9 cellular contexts compared by ENCODE assay signal in genomic region chr19:795691-796581, GRCh38. TPM values are rescaled to one million over a fixed set of nuclear protein-coding genes. Genes with fewer than 3 reads are reported as not detected.
DNase-seq lines count a peak whose midpoint lies in the region; ATAC-seq, FAIRE-seq and TF ChIP-seq lines count a peak whose summit lies in the region.
"Had no signal": no experiment of that assay in that cellular context is flagged by ENCODE, and none has a peak within 500 bp of the region (broad histone marks: within the 10 kb centered on the region; RNA-seq: fewer than 3 reads in every experiment).

No MANE protein-coding gene starts in this region.

- no peaks in the 10 kb centered on the region for H3K9me3 Mint-ChIP-seq in T-cell

- H3K4me3 ChIP-seq in gastroesophageal sphincter (peak overlapping the region; percentile 48 to 98), skeletal muscle cell (ENCODE audit: low read depth, low read length) (peak overlapping the region; percentile 61)

- TF ChIP-seq POLR2A in GM12891 (IDR thresholded peaks at IDR 0.05; ENCODE audit: low read depth, low read length): no peak
- TF ChIP-seq POLR2A in gastroesophageal sphincter (IDR thresholded peaks at IDR 0.05): no peak

- peak overlapping the region; percentile 13 to 94 (median 93) for H3K4me3 Mint-ChIP-seq in T-cell

- peaks cover 22 to 26% (median 25%) of the 10 kb centered on the region in 3 donors for H3K4me1 Mint-ChIP-seq in T-cell

- H3K27ac Mint-ChIP-seq in T-cell: no peak overlapping the region

- no peaks in the 10 kb centered on the region for H3K27me3 ChIP-seq in gastroesophageal sphincter

- peak overlapping the region in 3 of 4 donors; percentile 49 to 85 (median 84) for H3K27ac ChIP-seq in gastroesophageal sphincter

- H3K9me3 ChIP-seq in gastroesophageal sphincter: no peaks in the 10 kb centered on the region

- peaks cover 4 to 54% (median 34%) of the 10 kb centered on the region in 3 donors for H3K4me1 ChIP-seq in gastroesophageal sphincter

- TF ChIP-seq CTCF in gastroesophageal sphincter (IDR thresholded peaks at IDR 0.05): no peak

- peaks cover 0 to under 1% of the 10 kb centered on the region in 2 donors for H3K27me3 Mint-ChIP-seq in T-cell

- CTCF ChIA-PET in T-cell (lab: Charles Lee): interaction anchor here in 1 of 2 donors (0.6 kb wide), 1 partner anchor 123 kb away, joined by 7 read pairs; no protein-coding TSS in a partner anchor

- no peaks in the 10 kb centered on the region for H3K36me3 Mint-ChIP-seq in T-cell

- no peak for ATAC-seq in T-cell (replicated peaks in 1 of 4)
- ATAC-seq in gastroesophageal sphincter: no peak

- no peak for TF ChIP-seq EP300 in gastroesophageal sphincter (IDR thresholded peaks at IDR 0.05)

- POLR2A ChIA-PET in T-cell (lab: Charles Lee): no interaction called here

- DNase-seq in GM12891 (ENCODE audit: insufficient read length, low spot score) (no peak), T-cell (no peak), skeletal muscle cell (ENCODE audit: low read depth) (no peak), middle frontal gyrus (ENCODE audit: extremely low spot score, low spot score) (no peak), NCI-H2081 treated with DMSO at 0.1 percent for 48 hours (lab: John Stamatoyannopoulos, UW) (no peak)
- DNase-seq in stimulated activated CD4-positive, alpha-beta T cell treated with anti-CD3 and anti-CD28 coated beads, Interleukin-2, amount 100 ng/mL, for 48 hours: no peak
- DNase-seq in effector CD8-positive, alpha-beta T cell (lab: John Stamatoyannopoulos, UW): no peak

- peak; percentile 57 for FAIRE-seq in GM12891 (lab: Jason Lieb, UNC)

- H3K36me3 ChIP-seq in gastroesophageal sphincter: peaks cover 0 to 11% of the 10 kb centered on the region in 2 donors

- WGBS in gastroesophageal sphincter (ENCODE audit: low coverage in 1 of 2), 2 donors: no CpG with 5 or more reads among the region's 39 CpGs

TF ChIP-seq in GM12891, 5 proteins besides CTCF, POLR2A, EP300 and RAD21:
- TF ChIP-seq PAX5 (IDR thresholded peaks at IDR 0.05; ENCODE audit: insufficient read depth, low read length, severe bottlenecking) (no peak), TAF1 (IDR thresholded peaks at IDR 0.05; ENCODE audit: low read depth, low read length) (no peak), POU2F2 (IDR thresholded peaks at IDR 0.05; ENCODE audit: low read depth, low read length) (no peak), SPI1 (IDR thresholded peaks at IDR 0.05; ENCODE audit: low read depth, low read length) (no peak), POLR2AphosphoS5 (IDR thresholded peaks at IDR 0.05; ENCODE audit: low read depth, low read length) (no peak)

RNA-seq across cellular contexts. Expression of gene PTBP1, which starts 1.3 kb away (rescaled TPM):
- 196 TPM for polyA plus RNA-seq in GM12891 (2012; ENCODE audit: low read depth, missing spikeins)
- total RNA-seq in T-cell: 100 to 1,000 TPM; 307 to 343 (median 316) TPM
- 10 to 100 TPM; 68.6 to 95.6 (median 79.3) TPM for total RNA-seq in gastroesophageal sphincter

RNA-seq across cellular contexts. Expression of gene PLPPR3, which starts 25.8 kb away (rescaled TPM):
- 0.15 TPM for polyA plus RNA-seq in GM12891 (2012; ENCODE audit: low read depth, missing spikeins)
- total RNA-seq in T-cell (under 1 TPM in 3 of 5 donors, not detected in 2; 0.22 to 0.36 (median 0.26) TPM), gastroesophageal sphincter (not detected)

RNA-seq across cellular contexts. Expression of gene AZU1, which starts 31.7 kb away (rescaled TPM):
- 0.10 TPM for polyA plus RNA-seq in GM12891 (2012; ENCODE audit: low read depth, missing spikeins)
- total RNA-seq in T-cell: 1 to 10 TPM in 2 of 5 donors, under 1 TPM in 3; 0.20 to 1.2 (median 0.38) TPM
- total RNA-seq in gastroesophageal sphincter: under 1 TPM in 1 of 4 donors, not detected in 3; 0.40 TPM
- total RNA-seq: mucosa of gallbladder had no signal

RNA-seq across cellular contexts. Expression of gene PRTN3, which starts 44.9 kb away (rescaled TPM):
- not detected for polyA plus RNA-seq in GM12891 (2012; ENCODE audit: low read depth, missing spikeins)
- total RNA-seq in T-cell (under 1 TPM in 1 of 5 donors, not detected in 4; 0.50 TPM), gastroesophageal sphincter (not detected)
- total RNA-seq: mucosa of gallbladder had no signal

RNA-seq across cellular contexts. Expression of gene MISP, which starts 45.0 kb away (rescaled TPM):
- polyA plus RNA-seq in GM12891 (2012; ENCODE audit: low read depth, missing spikeins): 0.03 TPM
- total RNA-seq in T-cell: under 1 TPM in 3 of 5 donors, not detected in 2; 0.10 to 0.16 (median 0.15) TPM
- total RNA-seq in gastroesophageal sphincter: under 1 TPM in 1 of 4 donors, not detected in 3; 0.52 TPM
